Comparison of ENCODE assay signal across 2 cellular contexts in genomic region chr3:168047190-168047795, GRCh38.
TF ChIP-seq lines count a peak whose summit lies in the region.

No MANE protein-coding gene starts in this region.

TF ChIP-seq in HEK293, 187 proteins besides CTCF, POLR2A, EP300 and RAD21 (continued from another document and continues in another):
- TF ChIP-seq, protein P1, sequence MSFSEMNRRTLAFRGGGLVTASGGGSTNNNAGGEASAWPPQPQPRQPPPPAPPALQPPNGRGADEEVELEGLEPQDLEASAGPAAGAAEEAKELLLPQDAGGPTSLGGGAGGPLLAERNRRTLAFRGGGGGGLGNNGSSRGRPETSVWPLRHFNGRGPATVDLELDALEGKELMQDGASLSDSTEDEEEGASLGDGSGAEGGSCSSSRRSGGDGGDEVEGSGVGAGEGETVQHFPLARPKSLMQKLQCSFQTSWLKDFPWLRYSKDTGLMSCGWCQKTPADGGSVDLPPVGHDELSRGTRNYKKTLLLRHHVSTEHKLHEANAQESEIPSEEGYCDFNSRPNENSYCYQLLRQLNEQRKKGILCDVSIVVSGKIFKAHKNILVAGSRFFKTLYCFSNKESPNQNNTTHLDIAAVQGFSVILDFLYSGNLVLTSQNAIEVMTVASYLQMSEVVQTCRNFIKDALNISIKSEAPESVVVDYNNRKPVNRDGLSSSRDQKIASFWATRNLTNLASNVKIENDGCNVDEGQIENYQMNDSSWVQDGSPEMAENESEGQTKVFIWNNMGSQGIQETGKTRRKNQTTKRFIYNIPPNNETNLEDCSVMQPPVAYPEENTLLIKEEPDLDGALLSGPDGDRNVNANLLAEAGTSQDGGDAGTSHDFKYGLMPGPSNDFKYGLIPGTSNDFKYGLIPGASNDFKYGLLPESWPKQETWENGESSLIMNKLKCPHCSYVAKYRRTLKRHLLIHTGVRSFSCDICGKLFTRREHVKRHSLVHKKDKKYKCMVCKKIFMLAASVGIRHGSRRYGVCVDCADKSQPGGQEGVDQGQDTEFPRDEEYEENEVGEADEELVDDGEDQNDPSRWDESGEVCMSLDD (tag by site-specific recombination; IDR thresholded peaks at IDR 0.05) = no peak
- TF ChIP-seq, protein P2, sequence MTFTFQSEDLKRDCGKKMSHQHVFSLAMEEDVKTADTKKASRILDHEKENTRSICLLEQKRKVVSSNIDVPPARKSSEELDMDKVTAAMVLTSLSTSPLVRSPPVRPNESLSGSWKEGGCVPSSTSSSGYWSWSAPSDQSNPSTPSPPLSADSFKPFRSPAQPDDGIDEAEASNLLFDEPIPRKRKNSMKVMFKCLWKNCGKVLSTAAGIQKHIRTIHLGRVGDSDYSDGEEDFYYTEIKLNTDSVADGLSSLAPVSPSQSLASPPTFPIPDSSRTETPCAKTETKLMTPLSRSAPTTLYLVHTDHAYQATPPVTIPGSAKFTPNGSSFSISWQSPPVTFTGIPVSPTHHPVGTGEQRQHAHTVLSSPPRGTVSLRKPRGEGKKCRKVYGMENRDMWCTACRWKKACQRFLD (tag by site-specific recombination; IDR thresholded peaks at IDR 0.05) = no peak
- TF ChIP-seq ZSCAN23 (tag by site-specific recombination; IDR thresholded peaks at IDR 0.05) (no peak), SP2 (tag by site-specific recombination; IDR thresholded peaks at IDR 0.05) (no peak), BCL11B (tag by site-specific recombination; IDR thresholded peaks at IDR 0.05; ENCODE audit: low read depth) (no peak), ZNF561 (tag by site-specific recombination; IDR thresholded peaks at IDR 0.05; ENCODE audit: borderline replicate concordance) (no peak), PRDM4 (tag by site-specific recombination; IDR thresholded peaks at IDR 0.05) (no peak), ZNF311 (tag by site-specific recombination; IDR thresholded peaks at IDR 0.05; ENCODE audit: borderline replicate concordance) (no peak), ZNF184 (tag by site-specific recombination; IDR thresholded peaks at IDR 0.05) (no peak), INSM2 (tag by site-specific recombination; IDR thresholded peaks at IDR 0.05) (no peak)
- TF ChIP-seq, protein P3, sequence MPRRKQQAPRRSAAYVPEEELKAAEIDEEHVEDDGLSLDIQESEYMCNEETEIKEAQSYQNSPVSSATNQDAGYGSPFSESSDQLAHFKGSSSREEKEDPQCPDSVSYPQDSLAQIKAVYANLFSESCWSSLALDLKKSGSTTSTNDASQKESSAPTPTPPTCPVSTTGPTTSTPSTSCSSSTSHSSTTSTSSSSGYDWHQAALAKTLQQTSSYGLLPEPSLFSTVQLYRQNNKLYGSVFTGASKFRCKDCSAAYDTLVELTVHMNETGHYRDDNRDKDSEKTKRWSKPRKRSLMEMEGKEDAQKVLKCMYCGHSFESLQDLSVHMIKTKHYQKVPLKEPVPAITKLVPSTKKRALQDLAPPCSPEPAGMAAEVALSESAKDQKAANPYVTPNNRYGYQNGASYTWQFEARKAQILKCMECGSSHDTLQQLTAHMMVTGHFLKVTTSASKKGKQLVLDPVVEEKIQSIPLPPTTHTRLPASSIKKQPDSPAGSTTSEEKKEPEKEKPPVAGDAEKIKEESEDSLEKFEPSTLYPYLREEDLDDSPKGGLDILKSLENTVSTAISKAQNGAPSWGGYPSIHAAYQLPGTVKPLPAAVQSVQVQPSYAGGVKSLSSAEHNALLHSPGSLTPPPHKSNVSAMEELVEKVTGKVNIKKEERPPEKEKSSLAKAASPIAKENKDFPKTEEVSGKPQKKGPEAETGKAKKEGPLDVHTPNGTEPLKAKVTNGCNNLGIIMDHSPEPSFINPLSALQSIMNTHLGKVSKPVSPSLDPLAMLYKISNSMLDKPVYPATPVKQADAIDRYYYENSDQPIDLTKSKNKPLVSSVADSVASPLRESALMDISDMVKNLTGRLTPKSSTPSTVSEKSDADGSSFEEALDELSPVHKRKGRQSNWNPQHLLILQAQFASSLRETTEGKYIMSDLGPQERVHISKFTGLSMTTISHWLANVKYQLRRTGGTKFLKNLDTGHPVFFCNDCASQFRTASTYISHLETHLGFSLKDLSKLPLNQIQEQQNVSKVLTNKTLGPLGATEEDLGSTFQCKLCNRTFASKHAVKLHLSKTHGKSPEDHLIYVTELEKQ (tag by site-specific recombination; IDR thresholded peaks at IDR 0.05; ENCODE audit: borderline replicate concordance) = no peak

TF ChIP-seq in HepG2, 621 proteins besides CTCF, POLR2A, EP300 and RAD21 (continued from another document):
- TF ChIP-seq, protein P4, sequence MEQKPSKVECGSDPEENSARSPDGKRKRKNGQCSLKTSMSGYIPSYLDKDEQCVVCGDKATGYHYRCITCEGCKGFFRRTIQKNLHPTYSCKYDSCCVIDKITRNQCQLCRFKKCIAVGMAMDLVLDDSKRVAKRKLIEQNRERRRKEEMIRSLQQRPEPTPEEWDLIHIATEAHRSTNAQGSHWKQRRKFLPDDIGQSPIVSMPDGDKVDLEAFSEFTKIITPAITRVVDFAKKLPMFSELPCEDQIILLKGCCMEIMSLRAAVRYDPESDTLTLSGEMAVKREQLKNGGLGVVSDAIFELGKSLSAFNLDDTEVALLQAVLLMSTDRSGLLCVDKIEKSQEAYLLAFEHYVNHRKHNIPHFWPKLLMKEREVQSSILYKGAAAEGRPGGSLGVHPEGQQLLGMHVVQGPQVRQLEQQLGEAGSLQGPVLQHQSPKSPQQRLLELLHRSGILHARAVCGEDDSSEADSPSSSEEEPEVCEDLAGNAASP (CRISPR knock-in tag; IDR thresholded peaks at IDR 0.05; ENCODE audit: borderline replicate concordance) = peak; percentile 36; the same call in 1 of the 2 replicates
- TF ChIP-seq NR0B2 (CRISPR knock-in tag; IDR thresholded peaks at IDR 0.05) = no peak
- TF ChIP-seq THAP11 (CRISPR knock-in tag; IDR thresholded peaks at IDR 0.05) = no peak; the same call in 1 of the 2 replicates
- TF ChIP-seq NR2F1 (CRISPR knock-in tag; IDR thresholded peaks at IDR 0.05) = no peak
- no peak for TF ChIP-seq MTF2 (CRISPR knock-in tag; IDR thresholded peaks at IDR 0.05; ENCODE audit: borderline replicate concordance)
- TF ChIP-seq ZNF619 (CRISPR knock-in tag; IDR thresholded peaks at IDR 0.05) = no peak
- TF ChIP-seq PCBP1 (IDR thresholded peaks at IDR 0.05; ENCODE audit: borderline replicate concordance, low read depth, low read length) = no peak
- TF ChIP-seq GATAD2A (CRISPR knock-in tag; IDR thresholded peaks at IDR 0.05) = peak; percentile 53
- TF ChIP-seq STAG1 (CRISPR knock-in tag; IDR thresholded peaks at IDR 0.05) = peak; percentile 94
- TF ChIP-seq YEATS2 (CRISPR knock-in tag; IDR thresholded peaks at IDR 0.05; ENCODE audit: borderline replicate concordance) = peak; percentile 16; the same call in 1 of the 2 replicates
- no peak for TF ChIP-seq GTF2F1 (IDR thresholded peaks at IDR 0.05; ENCODE audit: low read length)
- no peak for TF ChIP-seq ATM (IDR thresholded peaks at IDR 0.05; ENCODE audit: borderline replicate concordance)
- peak; percentile 32; the same call in 1 of the 2 replicates for TF ChIP-seq ZNF878 (CRISPR knock-in tag; IDR thresholded peaks at IDR 0.05)
- TF ChIP-seq KMT2B (CRISPR knock-in tag; IDR thresholded peaks at IDR 0.05) = 0 out of 2 replicates have a peak, but pooled peaks have one; percentile 30
- TF ChIP-seq IRF2 (CRISPR knock-in tag; IDR thresholded peaks at IDR 0.05) = 0 out of 2 replicates have a peak, but pooled peaks have one; percentile 31
- TF ChIP-seq, protein P5, sequence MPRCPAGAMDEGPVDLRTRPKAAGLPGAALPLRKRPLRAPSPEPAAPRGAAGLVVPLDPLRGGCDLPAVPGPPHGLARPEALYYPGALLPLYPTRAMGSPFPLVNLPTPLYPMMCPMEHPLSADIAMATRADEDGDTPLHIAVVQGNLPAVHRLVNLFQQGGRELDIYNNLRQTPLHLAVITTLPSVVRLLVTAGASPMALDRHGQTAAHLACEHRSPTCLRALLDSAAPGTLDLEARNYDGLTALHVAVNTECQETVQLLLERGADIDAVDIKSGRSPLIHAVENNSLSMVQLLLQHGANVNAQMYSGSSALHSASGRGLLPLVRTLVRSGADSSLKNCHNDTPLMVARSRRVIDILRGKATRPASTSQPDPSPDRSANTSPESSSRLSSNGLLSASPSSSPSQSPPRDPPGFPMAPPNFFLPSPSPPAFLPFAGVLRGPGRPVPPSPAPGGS (CRISPR knock-in tag; IDR thresholded peaks at IDR 0.05) = no peak
- TF ChIP-seq MEIS2 (CRISPR knock-in tag; IDR thresholded peaks at IDR 0.05) = no peak
- no peak for TF ChIP-seq ZNF136 (CRISPR knock-in tag; IDR thresholded peaks at IDR 0.05; ENCODE audit: low read depth)
- TF ChIP-seq SP4 (CRISPR knock-in tag; IDR thresholded peaks at IDR 0.05) = no peak
- TF ChIP-seq FOXA3 (CRISPR knock-in tag; IDR thresholded peaks at IDR 0.05) = 0 out of 2 replicates have a peak, but pooled peaks have one; percentile 20
- TF ChIP-seq MYNN (CRISPR knock-in tag; IDR thresholded peaks at IDR 0.05; ENCODE audit: low read depth) = no peak
- peak in 1 of 2 experiments; percentile 28; a peak in 1 of 4 replicates for TF ChIP-seq KLF16 (CRISPR knock-in tag; IDR thresholded peaks at IDR 0.05)
- TF ChIP-seq ELF3 (CRISPR knock-in tag; IDR thresholded peaks at IDR 0.05) = 0 out of 2 replicates have a peak, but pooled peaks have one; percentile 17
